In genomic region chr2:181456660-181457120, GRCh38 we compare ENCODE assay signal across 9 cellular contexts. TPM values are rescaled to one million over a fixed set of nuclear protein-coding genes. Genes with fewer than 3 reads are reported as not detected.
DNase-seq lines count a peak whose midpoint lies in the region; ATAC-seq and TF ChIP-seq lines count a peak whose summit lies in the region.
"Had no signal": no experiment of that assay in that cellular context is flagged by ENCODE, and none has a peak within 500 bp of the region (broad histone marks: within the 10 kb centered on the region; RNA-seq: fewer than 3 reads in every experiment).

No MANE protein-coding gene starts in this region.

- H3K9ac ChIP-seq in DND-41 (ENCODE audit: low read depth, low read length) = peak overlapping the region; percentile 99

- intact Hi-C loops in activated CD4-positive, alpha-beta T cell treated with anti-CD3 and anti-CD28 coated beads for 36 hours (cut with DNase I, micrococcal nuclease) = loop anchor here (1.0 to 5.0 kb wide), 9 partner anchors 26 to 474 kb away; partner anchors contain the start of gene UBE2E3 (in 1 of the 2)
- intact Hi-C loops in mucosa of descending colon (cut with DNase I, micrococcal nuclease) = no loop called here

- H3K4me1 ChIP-seq in DND-41 (ENCODE audit: insufficient read depth, low read length) = peaks cover 43% of the 10 kb centered on the region
- H3K4me1 ChIP-seq in mucosa of descending colon (ENCODE audit: low read depth) = peaks cover 15% of the 10 kb centered on the region

- H3K27me3 Mint-ChIP-seq in activated CD4-positive, alpha-beta T cell treated with anti-CD3 and anti-CD28 coated beads for 36 hours = no peaks in the 10 kb centered on the region

- H4K20me1 ChIP-seq in DND-41 (ENCODE audit: insufficient read depth, low read length) = peaks cover 6% of the 10 kb centered on the region

- H3K27ac ChIP-seq in DND-41 (ENCODE audit: low read length) = peak overlapping the region; percentile 97

- H3K4me3 ChIP-seq in DND-41 (ENCODE audit: low read depth in 1 of 2, low read length in 2 of 2) (peak overlapping the region; percentile 65 to 66; a peak in 3 of 4 replicates), mucosa of descending colon (peak overlapping the region; percentile 24)
- peak overlapping the region; percentile 84 for H3K4me3 ChIP-seq in Jurkat, Clone E6-1 (ENCODE audit: low read length)

- no peaks in the 10 kb centered on the region for H3K9me3 ChIP-seq in DND-41 (ENCODE audit: insufficient read depth, low read length, severe bottlenecking)
- no peaks in the 10 kb centered on the region for H3K9me3 ChIP-seq in mucosa of descending colon

- peak overlapping the region; percentile 91 for H3K4me2 ChIP-seq in DND-41 (ENCODE audit: insufficient read depth, low read length)

- peaks cover 7% of the 10 kb centered on the region for H3K36me3 Mint-ChIP-seq in activated CD4-positive, alpha-beta T cell treated with anti-CD3 and anti-CD28 coated beads for 36 hours (ENCODE audit: low read depth)
- peaks cover 51% of the 10 kb centered on the region for H3K36me3 Mint-ChIP-seq in stimulated activated effector memory CD8-positive, alpha-beta T cell treated with anti-CD3 and anti-CD28 coated beads, Interleukin-12 subunit alpha, Interleukin-12 subunit beta, amount 100 ng/mL, for 72 hours

- peaks cover 50% of the 10 kb centered on the region for H3K4me1 Mint-ChIP-seq in activated CD4-positive, alpha-beta T cell treated with anti-CD3 and anti-CD28 coated beads for 36 hours
- H3K4me1 Mint-ChIP-seq in stimulated activated effector memory CD8-positive, alpha-beta T cell treated with anti-CD3 and anti-CD28 coated beads, Interleukin-12 subunit alpha, Interleukin-12 subunit beta, amount 100 ng/mL, for 72 hours = peaks cover 51% of the 10 kb centered on the region

- peaks cover 45% of the 10 kb centered on the region for H3K79me2 ChIP-seq in DND-41 (ENCODE audit: insufficient read depth, low read length)

- H3K27ac Mint-ChIP-seq in activated CD4-positive, alpha-beta T cell treated with anti-CD3 and anti-CD28 coated beads for 36 hours = peak overlapping the region; percentile 89
- H3K27ac Mint-ChIP-seq in stimulated activated effector memory CD8-positive, alpha-beta T cell treated with anti-CD3 and anti-CD28 coated beads, Interleukin-12 subunit alpha, Interleukin-12 subunit beta, amount 100 ng/mL, for 72 hours = peak overlapping the region; percentile 95

- H3K9me3 Mint-ChIP-seq in activated CD4-positive, alpha-beta T cell treated with anti-CD3 and anti-CD28 coated beads for 36 hours (ENCODE audit: low read depth) = no peaks in the 10 kb centered on the region
- H3K9me3 Mint-ChIP-seq in stimulated activated effector memory CD8-positive, alpha-beta T cell treated with anti-CD3 and anti-CD28 coated beads, Interleukin-12 subunit alpha, Interleukin-12 subunit beta, amount 100 ng/mL, for 72 hours = no peaks in the 10 kb centered on the region

- peaks cover 44% of the 10 kb centered on the region for H3K36me3 ChIP-seq in DND-41 (ENCODE audit: insufficient read depth, low read length)
- no peaks in the 10 kb centered on the region for H3K36me3 ChIP-seq in mucosa of descending colon (ENCODE audit: low read depth)

- H3K4me3 Mint-ChIP-seq in activated CD4-positive, alpha-beta T cell treated with anti-CD3 and anti-CD28 coated beads for 36 hours = peak overlapping the region; percentile 91
- H3K4me3 Mint-ChIP-seq in stimulated activated effector memory CD8-positive, alpha-beta T cell treated with anti-CD3 and anti-CD28 coated beads, Interleukin-12 subunit alpha, Interleukin-12 subunit beta, amount 100 ng/mL, for 72 hours = peak overlapping the region; percentile 87

- POLR2A ChIA-PET in activated CD4-positive, alpha-beta T cell treated with anti-CD3 and anti-CD28 coated beads for 36 hours (lab: Charles Lee) = interaction anchor here (0.7 kb wide), 1 partner anchor 375 kb away, joined by 5 read pairs; no protein-coding TSS in a partner anchor

- TF ChIP-seq CTCF in DND-41 (IDR thresholded peaks at IDR 0.05; ENCODE audit: borderline replicate concordance, extremely low read depth, low read length, poor library complexity, severe bottlenecking) = peak; percentile 13
- no peak for TF ChIP-seq CTCF in mucosa of descending colon (IDR thresholded peaks at IDR 0.05)

- DNase-seq in DND-41 = peak; percentile 93
- DNase-seq in Jurkat, Clone E6-1 (ENCODE audit: low read depth, low spot score) = peak; percentile 96
- peak; percentile 79 for DNase-seq in activated CD4-positive, alpha-beta T cell treated with anti-CD3 and anti-CD28 coated beads for 36 hours
- DNase-seq in ecto neural progenitor cell (ENCODE audit: low spot score) = peak; percentile 58
- DNase-seq in mucosa of descending colon = peak; percentile 49 to 90 (median 72)
- DNase-seq in stimulated activated effector memory CD8-positive, alpha-beta T cell treated with anti-CD3 and anti-CD28 coated beads, Interleukin-12 subunit alpha, Interleukin-12 subunit beta, amount 100 ng/mL, for 72 hours (ENCODE audit: low spot score in 2 of 2) = peak; percentile 43 to 81
- DNase-seq in occipital lobe (lab: John Stamatoyannopoulos, UW) = no peak

- peak overlapping the region; percentile 56 for H2AFZ ChIP-seq in DND-41 (ENCODE audit: low read depth, low read length)

- no peaks in the 10 kb centered on the region for H3K27me3 ChIP-seq in DND-41 (ENCODE audit: insufficient read depth, low read length, poor library complexity)

- CTCF ChIA-PET in activated CD4-positive, alpha-beta T cell treated with anti-CD3 and anti-CD28 coated beads for 36 hours (lab: Charles Lee) = interaction anchor here (0.8 to 6.7 kb wide), 11 partner anchors 11 to 352 kb away, joined by 3 to 55 read pairs (median 3); no protein-coding TSS in a partner anchor

- ATAC-seq in DND-41 (ENCODE audit: insufficient read depth, low read depth) (peak; percentile 83), GM21717 (IDR thresholded peaks at IDR 0.05; ENCODE audit: unreplicated experiment) (peak; percentile 83), mucosa of descending colon (peak; percentile 77)
- peak; percentile 65 for ATAC-seq in activated CD4-positive, alpha-beta T cell treated with anti-CD3 and anti-CD28 coated beads for 36 hours
- ATAC-seq in stimulated activated effector memory CD8-positive, alpha-beta T cell treated with anti-CD3 and anti-CD28 coated beads, Interleukin-12 subunit alpha, Interleukin-12 subunit beta, amount 100 ng/mL, for 72 hours = peak; percentile 83
- ATAC-seq: Panc1 had no signal

RNA-seq across cellular contexts. Expression of gene ITGA4, which starts 0.5 kb away (rescaled TPM):
- 106 TPM for polyA plus RNA-seq in Jurkat, Clone E6-1 (2012; ENCODE audit: insufficient read depth, insufficient read length)
- total RNA-seq in activated CD4-positive, alpha-beta T cell treated with anti-CD3 and anti-CD28 coated beads for 36 hours = 10 to 100 TPM; 27.7 to 33.6 TPM
- 10 to 100 TPM in 2 of 3 donors, 1 to 10 TPM in 1; 6.8 to 13.4 (median 11.6) TPM for total RNA-seq in mucosa of descending colon
- 8.7 TPM for total RNA-seq in occipital lobe

Comparison
In these comparisons a context has a peak if more than half of its experiments do, and no peak if none do; other contexts are left out.
1. H3K4me3 ChIP-seq: peak in every context shown above with its lines; median percentile 84 in Jurkat, Clone E6-1; 66 in DND-41; 24 in mucosa of descending colon.
2. intact Hi-C loops: an anchor here in activated CD4-positive, alpha-beta T cell treated with anti-CD3 and anti-CD28 coated beads for 36 hours (1.0 to 5.0 kb wide); none called in mucosa of descending colon.